In genomic region chr1:234975941-234976871, GRCh38 we compare ENCODE assay signal across 1 cellular context.
TF ChIP-seq lines count a peak whose summit lies in the region.

No MANE protein-coding gene starts in this region.

TF ChIP-seq in endothelial cell of umbilical vein, 7 proteins besides CTCF, POLR2A, EP300 and RAD21 (continued from another document):
- TF ChIP-seq MAX (IDR thresholded peaks at IDR 0.05; ENCODE audit: insufficient read depth, insufficient read length) (no peak), GATA2 (IDR thresholded peaks at IDR 0.05; ENCODE audit: insufficient read depth, insufficient read length, low read depth, low read length) (no peak), MYC (IDR thresholded peaks at IDR 0.05; ENCODE audit: low read depth, low read length) (no peak)
